In genomic region chr9:98074119-98074990, GRCh38 we compare ENCODE assay signal across 1 cellular context.
TF ChIP-seq lines count a peak whose summit lies in the region.

No MANE protein-coding gene starts in this region.

TF ChIP-seq in HepG2, 621 proteins besides CTCF, POLR2A, EP300 and RAD21 (continued from another document and continues in another):
- TF ChIP-seq ZNF253 (CRISPR knock-in tag; IDR thresholded peaks at IDR 0.05; ENCODE audit: borderline replicate concordance) = no peak
- no peak for TF ChIP-seq POLR2G (IDR thresholded peaks at IDR 0.05; ENCODE audit: low read depth, low read length)
- no peak for TF ChIP-seq AHR (CRISPR knock-in tag; IDR thresholded peaks at IDR 0.05)
- TF ChIP-seq KMT2A (CRISPR knock-in tag; IDR thresholded peaks at IDR 0.05) = 0 out of 2 replicates have a peak, but pooled peaks have one; percentile 24
- no peak for TF ChIP-seq ZNF138 (CRISPR knock-in tag; IDR thresholded peaks at IDR 0.05; ENCODE audit: low read depth)
- TF ChIP-seq ZNF207 (IDR thresholded peaks at IDR 0.05; ENCODE audit: borderline replicate concordance) = no peak
- TF ChIP-seq, protein P1, sequence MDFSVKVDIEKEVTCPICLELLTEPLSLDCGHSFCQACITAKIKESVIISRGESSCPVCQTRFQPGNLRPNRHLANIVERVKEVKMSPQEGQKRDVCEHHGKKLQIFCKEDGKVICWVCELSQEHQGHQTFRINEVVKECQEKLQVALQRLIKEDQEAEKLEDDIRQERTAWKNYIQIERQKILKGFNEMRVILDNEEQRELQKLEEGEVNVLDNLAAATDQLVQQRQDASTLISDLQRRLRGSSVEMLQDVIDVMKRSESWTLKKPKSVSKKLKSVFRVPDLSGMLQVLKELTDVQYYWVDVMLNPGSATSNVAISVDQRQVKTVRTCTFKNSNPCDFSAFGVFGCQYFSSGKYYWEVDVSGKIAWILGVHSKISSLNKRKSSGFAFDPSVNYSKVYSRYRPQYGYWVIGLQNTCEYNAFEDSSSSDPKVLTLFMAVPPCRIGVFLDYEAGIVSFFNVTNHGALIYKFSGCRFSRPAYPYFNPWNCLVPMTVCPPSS (IDR thresholded peaks at IDR 0.05) = no peak
- TF ChIP-seq ZNF335 (CRISPR knock-in tag; IDR thresholded peaks at IDR 0.05) = no peak
- 0 out of 2 replicates have a peak, but pooled peaks have one; percentile 19 for TF ChIP-seq ETV5 (CRISPR knock-in tag; IDR thresholded peaks at IDR 0.05; ENCODE audit: borderline replicate concordance)
- no peak for TF ChIP-seq ZNF44 (CRISPR knock-in tag; IDR thresholded peaks at IDR 0.05)
- 0 out of 2 replicates have a peak, but pooled peaks have one; percentile 41 for TF ChIP-seq ZNF124 (CRISPR knock-in tag; IDR thresholded peaks at IDR 0.05)
- no peak for TF ChIP-seq ZNF10 (CRISPR knock-in tag; IDR thresholded peaks at IDR 0.05; ENCODE audit: borderline replicate concordance, low read depth)
- no peak for TF ChIP-seq XBP1 (CRISPR knock-in tag; IDR thresholded peaks at IDR 0.05)
- TF ChIP-seq, protein P2, sequence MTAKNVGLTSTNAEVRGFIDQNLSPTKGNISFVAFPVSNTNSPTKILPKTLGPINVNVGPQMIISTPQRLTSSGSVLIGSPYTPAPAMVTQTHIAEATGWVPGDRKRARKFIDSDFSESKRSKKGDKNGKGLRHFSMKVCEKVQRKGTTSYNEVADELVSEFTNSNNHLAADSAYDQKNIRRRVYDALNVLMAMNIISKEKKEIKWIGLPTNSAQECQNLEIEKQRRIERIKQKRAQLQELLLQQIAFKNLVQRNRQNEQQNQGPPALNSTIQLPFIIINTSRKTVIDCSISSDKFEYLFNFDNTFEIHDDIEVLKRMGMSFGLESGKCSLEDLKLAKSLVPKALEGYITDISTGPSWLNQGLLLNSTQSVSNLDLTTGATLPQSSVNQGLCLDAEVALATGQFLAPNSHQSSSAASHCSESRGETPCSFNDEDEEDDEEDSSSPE (CRISPR knock-in tag; IDR thresholded peaks at IDR 0.05) = no peak
- no peak for TF ChIP-seq ZBTB1 (CRISPR knock-in tag; IDR thresholded peaks at IDR 0.05; ENCODE audit: borderline replicate concordance)
- TF ChIP-seq BRF2 (CRISPR knock-in tag; IDR thresholded peaks at IDR 0.05) = no peak
- TF ChIP-seq, protein P3, sequence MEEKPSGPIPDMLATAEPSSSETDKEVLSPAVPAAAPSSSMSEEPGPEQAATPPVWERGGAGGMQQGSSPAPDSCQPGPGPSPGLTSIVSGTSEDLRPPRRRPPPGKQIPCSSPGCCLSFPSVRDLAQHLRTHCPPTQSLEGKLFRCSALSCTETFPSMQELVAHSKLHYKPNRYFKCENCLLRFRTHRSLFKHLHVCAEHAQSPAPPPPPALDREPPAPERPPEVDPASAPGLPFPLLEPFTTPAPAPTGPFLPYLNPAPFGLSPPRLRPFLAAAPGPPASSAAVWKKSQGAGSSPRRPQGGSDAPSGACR (CRISPR knock-in tag; IDR thresholded peaks at IDR 0.05) = no peak
- TF ChIP-seq, protein P4, sequence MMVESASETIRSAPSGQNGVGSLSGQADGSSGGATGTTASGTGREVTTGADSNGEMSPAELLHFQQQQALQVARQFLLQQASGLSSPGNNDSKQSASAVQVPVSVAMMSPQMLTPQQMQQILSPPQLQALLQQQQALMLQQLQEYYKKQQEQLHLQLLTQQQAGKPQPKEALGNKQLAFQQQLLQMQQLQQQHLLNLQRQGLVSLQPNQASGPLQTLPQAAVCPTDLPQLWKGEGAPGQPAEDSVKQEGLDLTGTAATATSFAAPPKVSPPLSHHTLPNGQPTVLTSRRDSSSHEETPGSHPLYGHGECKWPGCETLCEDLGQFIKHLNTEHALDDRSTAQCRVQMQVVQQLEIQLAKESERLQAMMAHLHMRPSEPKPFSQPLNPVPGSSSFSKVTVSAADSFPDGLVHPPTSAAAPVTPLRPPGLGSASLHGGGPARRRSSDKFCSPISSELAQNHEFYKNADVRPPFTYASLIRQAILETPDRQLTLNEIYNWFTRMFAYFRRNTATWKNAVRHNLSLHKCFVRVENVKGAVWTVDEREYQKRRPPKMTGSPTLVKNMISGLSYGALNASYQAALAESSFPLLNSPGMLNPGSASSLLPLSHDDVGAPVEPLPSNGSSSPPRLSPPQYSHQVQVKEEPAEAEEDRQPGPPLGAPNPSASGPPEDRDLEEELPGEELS (CRISPR knock-in tag; IDR thresholded peaks at IDR 0.05) = no peak
- no peak for TF ChIP-seq PTBP1 (IDR thresholded peaks at IDR 0.05; ENCODE audit: low read depth, low read length, poor library complexity, severe bottlenecking)
- no peak for TF ChIP-seq PLSCR1 (CRISPR knock-in tag; IDR thresholded peaks at IDR 0.05; ENCODE audit: borderline replicate concordance)
- TF ChIP-seq ZNF30 (CRISPR knock-in tag; IDR thresholded peaks at IDR 0.05) = no peak
- TF ChIP-seq MTF2 (CRISPR knock-in tag; IDR thresholded peaks at IDR 0.05; ENCODE audit: borderline replicate concordance) = no peak
- TF ChIP-seq ZNF574 (CRISPR knock-in tag; IDR thresholded peaks at IDR 0.05) = 0 out of 2 replicates have a peak, but pooled peaks have one; percentile 38
- no peak for TF ChIP-seq ZNF839 (CRISPR knock-in tag; IDR thresholded peaks at IDR 0.05; ENCODE audit: borderline replicate concordance)
- no peak for TF ChIP-seq ZFYVE20 (CRISPR knock-in tag; IDR thresholded peaks at IDR 0.05; ENCODE audit: borderline replicate concordance, low read depth)
- TF ChIP-seq SIX4 (CRISPR knock-in tag; IDR thresholded peaks at IDR 0.05) = no peak
- TF ChIP-seq SKIL (CRISPR knock-in tag; IDR thresholded peaks at IDR 0.05; ENCODE audit: borderline replicate concordance) = no peak
- TF ChIP-seq ZNF841 (CRISPR knock-in tag; IDR thresholded peaks at IDR 0.05; ENCODE audit: borderline replicate concordance) = no peak
- no peak for TF ChIP-seq HNRNPUL1 (IDR thresholded peaks at IDR 0.05; ENCODE audit: low read depth, low read length)
- no peak for TF ChIP-seq SOX13 (IDR thresholded peaks at IDR 0.05)
- no peak for TF ChIP-seq SOX13 (CRISPR knock-in tag; conservative IDR thresholded peaks at IDR 0.05 in 1 of 2, IDR thresholded peaks at IDR 0.05 in 1 of 2)
- no peak for TF ChIP-seq ZNF451 (CRISPR knock-in tag; IDR thresholded peaks at IDR 0.05)
- TF ChIP-seq ZNF512 (CRISPR knock-in tag; IDR thresholded peaks at IDR 0.05) = no peak
- TF ChIP-seq EZH2 (conservative IDR thresholded peaks at IDR 0.05; ENCODE audit: low read depth, low read length) = no peak
- TF ChIP-seq ZBTB26 (CRISPR knock-in tag; IDR thresholded peaks at IDR 0.05; ENCODE audit: borderline replicate concordance) = no peak
- TF ChIP-seq ZFP36L2 (CRISPR knock-in tag; IDR thresholded peaks at IDR 0.05) = no peak
- TF ChIP-seq MIXL1 (CRISPR knock-in tag; IDR thresholded peaks at IDR 0.05) = 0 out of 2 replicates have a peak, but pooled peaks have one; percentile 25
- no peak for TF ChIP-seq NCOA1 (CRISPR knock-in tag; IDR thresholded peaks at IDR 0.05)
- no peak for TF ChIP-seq HNRNPH1 (optimal IDR thresholded peaks at IDR 0.05; ENCODE audit: low read depth, low read length)
- TF ChIP-seq GABPB1 (CRISPR knock-in tag; IDR thresholded peaks at IDR 0.05) = no peak
- no peak for TF ChIP-seq RARA (CRISPR knock-in tag; IDR thresholded peaks at IDR 0.05)
- peak; percentile 46; the same call in 1 of the 2 replicates for TF ChIP-seq PHF21A (CRISPR knock-in tag; IDR thresholded peaks at IDR 0.05)
- TF ChIP-seq SMAD9 (CRISPR knock-in tag; IDR thresholded peaks at IDR 0.05) = no peak
- no peak for TF ChIP-seq SETDB1 (CRISPR knock-in tag; IDR thresholded peaks at IDR 0.05; ENCODE audit: borderline replicate concordance)
- no peak for TF ChIP-seq NBN (conservative IDR thresholded peaks at IDR 0.05)
- TF ChIP-seq ZBTB43 (CRISPR knock-in tag; conservative IDR thresholded peaks at IDR 0.05) = no peak
- no peak for TF ChIP-seq SIN3B (IDR thresholded peaks at IDR 0.05; ENCODE audit: low read length)
- no peak for TF ChIP-seq ZNF776 (CRISPR knock-in tag; IDR thresholded peaks at IDR 0.05)
- TF ChIP-seq ISX (CRISPR knock-in tag; conservative IDR thresholded peaks at IDR 0.05) = no peak
- no peak for TF ChIP-seq CEBPB (IDR thresholded peaks at IDR 0.05; ENCODE audit: borderline replicate concordance, low read depth, low read length)
- no peak for TF ChIP-seq ZNF761 (CRISPR knock-in tag; conservative IDR thresholded peaks at IDR 0.05)
